ENCODE assay signal across 9 cellular contexts in the genomic region with DNA sequence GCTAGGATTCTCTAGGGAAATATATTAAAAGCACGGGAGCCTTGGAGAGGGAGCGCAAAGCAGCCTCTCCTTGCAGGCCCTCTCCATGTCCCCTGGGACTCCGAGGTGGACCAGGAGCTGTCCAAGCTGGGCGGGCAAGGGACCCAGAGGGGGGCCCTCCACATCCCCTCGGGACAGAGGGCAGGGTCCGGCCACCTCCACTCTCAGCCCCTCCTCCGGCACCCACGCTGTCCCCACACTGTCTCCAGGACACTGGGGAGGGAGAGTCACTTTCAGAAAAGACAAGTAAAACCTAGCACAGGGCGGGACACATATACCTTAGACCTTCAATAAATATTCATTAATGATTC.
DNase-seq lines count a peak whose midpoint lies in the region; TF ChIP-seq lines count a peak whose summit lies in the region.
"Had no signal": no experiment of that assay in that cellular context is flagged by ENCODE, and none has a peak within 500 bp of the region (broad histone marks: within the 10 kb centered on the region; RNA-seq: fewer than 3 reads in every experiment).

No MANE protein-coding gene starts in this region.

- H3K9me2 ChIP-seq in OCI-LY7 (ENCODE audit: insufficient read depth, low read length) = no peaks in the 10 kb centered on the region

- TF ChIP-seq CTCF in AG04450 (IDR thresholded peaks at IDR 0.05; ENCODE audit: low read depth, low read length) (no peak), fibroblast of pulmonary artery (IDR thresholded peaks at IDR 0.05; ENCODE audit: low read length, missing control alignments) (no peak), ovary (IDR thresholded peaks at IDR 0.05) (no peak), OCI-LY7 (conservative IDR thresholded peaks at IDR 0.05; ENCODE audit: low read length) (no peak)

- intact Hi-C loops in ovary (cut with DNase I) (no loop called here), OCI-LY7 (cut with micrococcal nuclease; ENCODE audit: unreplicated experiment) (no loop called here)

- no peak overlapping the region for H3K27ac ChIP-seq in AG04450 (ENCODE audit: low read depth, low read length)
- H3K27ac ChIP-seq in SJCRH30 = peak overlapping the region; percentile 59; the same call in 1 of the 2 replicates
- H3K27ac ChIP-seq in ovary = no peak overlapping the region
- H3K27ac ChIP-seq in OCI-LY7 (ENCODE audit: low read depth, low read length, poor library complexity, severe bottlenecking) = no peak overlapping the region

- CTCF ChIA-PET in AG04450 (lab: Charles Lee) = interaction anchor here (1.3 kb wide), 1 partner anchor 215 kb away, joined by 7 read pairs; no protein-coding TSS in a partner anchor
- CTCF ChIA-PET in OCI-LY7 (lab: Charles Lee; ENCODE audit: unreplicated experiment) = no interaction called here

- WGBS in ovary, 3 donors = 31 to 39% (median 35%) methylated on average over 9 of the region's 9 CpGs

- H3K9me3 ChIP-seq in AG04450 (ENCODE audit: control insufficient read depth, insufficient read depth, low read length) (peaks cover 4% of the 10 kb centered on the region), SJCRH30 (replicated peaks) (no peaks in the 10 kb centered on the region; the same call in 1 of the 2 replicates), ovary (no peaks in the 10 kb centered on the region), OCI-LY7 (ENCODE audit: low read length) (no peaks in the 10 kb centered on the region)

- DNase-seq in AG04450 (ENCODE audit: low read depth, low spot score) (no peak), SJCRH30 (no peak), fibroblast of pulmonary artery (ENCODE audit: low read depth) (no peak), ovary (no peak), NCI-H146 treated with DMSO at 0.1 percent for 48 hours (lab: John Stamatoyannopoulos, UW; ENCODE audit: unreplicated experiment) (no peak), NCI-H1105 (lab: John Stamatoyannopoulos, UW) (no peak), NCI-H446 (lab: John Stamatoyannopoulos, UW) (no peak), OCI-LY7 (ENCODE audit: low spot score) (no peak)
- DNase-seq: activated naive CD8-positive, alpha-beta T cell treated with anti-CD3 and anti-CD28 coated beads, Interleukin-2, amount 10 ng/mL, durations not matched to agents 7 days and 5 days had no signal

- POLR2A ChIA-PET in AG04450 (lab: Yijun Ruan, JAX) (interaction anchor here (1.3 kb wide), 1 partner anchor 30 kb away, joined by 5 read pairs; no protein-coding TSS in a partner anchor), OCI-LY7 (lab: Charles Lee) (interaction anchor here (0.7 kb wide), 1 partner anchor 1253 kb away, joined by 5 read pairs; no protein-coding TSS in a partner anchor)

- H2AFZ ChIP-seq in OCI-LY7 (ENCODE audit: low read length) = no peak overlapping the region

- H3K4me3 ChIP-seq in AG04450 (ENCODE audit: low read depth, low read length) (peak overlapping the region; percentile 61), SJCRH30 (peak overlapping the region; percentile 67), fibroblast of pulmonary artery (replicated peaks; ENCODE audit: low read depth, low read length) (peak overlapping the region; percentile 59), ovary (peak overlapping the region; percentile 48), OCI-LY7 (ENCODE audit: low read depth, low read length, poor library complexity, severe bottlenecking) (no peak overlapping the region)

- no peak for TF ChIP-seq POLR2A in ovary (IDR thresholded peaks at IDR 0.05)

- no TSS peak for BruUV-seq in OCI-LY7 (replicated peaks; lab: Mats Ljungman, UMichigan)

- no peak overlapping the region for H3K4me2 ChIP-seq in OCI-LY7 (ENCODE audit: low read length)

- TF ChIP-seq EP300 in ovary (IDR thresholded peaks at IDR 0.05) = no peak

- no peaks in the 10 kb centered on the region for H3K36me3 ChIP-seq in SJCRH30
- no peaks in the 10 kb centered on the region for H3K36me3 ChIP-seq in ovary
- H3K36me3 ChIP-seq in OCI-LY7 (ENCODE audit: insufficient read depth, low read length) = no peaks in the 10 kb centered on the region

- H3K4me1 ChIP-seq in SJCRH30 = peaks cover 3% of the 10 kb centered on the region; the same call in 1 of the 2 replicates
- peaks cover 19% of the 10 kb centered on the region for H3K4me1 ChIP-seq in ovary (ENCODE audit: insufficient read depth)
- no peaks in the 10 kb centered on the region for H3K4me1 ChIP-seq in OCI-LY7 (ENCODE audit: insufficient read depth, low read length, poor library complexity, severe bottlenecking)

- H3K79me2 ChIP-seq in OCI-LY7 (ENCODE audit: insufficient read depth, low read depth, low read length) = no peaks in the 10 kb centered on the region

- H4K20me1 ChIP-seq in OCI-LY7 (ENCODE audit: insufficient read depth, low read length) = no peaks in the 10 kb centered on the region

- H3K27me3 ChIP-seq in AG04450 (ENCODE audit: control insufficient read depth, insufficient read depth, low read length) (peaks cover 3% of the 10 kb centered on the region), SJCRH30 (no peaks in the 10 kb centered on the region), ovary (no peaks in the 10 kb centered on the region)
